In genomic region chr6:36027501-36028087, GRCh38 we compare ENCODE assay signal across 8 cellular contexts. TPM values are rescaled to one million over a fixed set of nuclear protein-coding genes. Genes with fewer than 3 reads are reported as not detected.
A peak's percentile ranks its signal among the peaks of the same experiment; 100 is the strongest.
DNase-seq lines count a peak whose midpoint lies in the region; ATAC-seq and TF ChIP-seq lines count a peak whose summit lies in the region.

TSS of gene MAPK14 (plus strand) at chr6:36027808. CDS start at chr6:36028158, 350 bp downstream.

- H3K4me3 ChIP-seq in left ventricle myocardium inferior (peak within 1 kb of the TSS; percentile 97), prostate gland (peak within 1 kb of the TSS; percentile 99), urinary bladder (ENCODE audit: low read depth, low read length) (peak within 1 kb of the TSS; percentile 93)

- WGBS in prostate gland: under 1% methylated on average over 62 of the region's 62 CpGs
- under 1% methylated on average over 61 of the region's 62 CpGs for WGBS in urinary bladder

- H3K36me3 ChIP-seq in left ventricle myocardium inferior: no peaks in the 10 kb centered on the region
- no peaks in the 10 kb centered on the region for H3K36me3 ChIP-seq in prostate gland
- H3K36me3 ChIP-seq in urinary bladder (ENCODE audit: insufficient read depth): no peaks in the 10 kb centered on the region

- H3K4me1 ChIP-seq in left ventricle myocardium inferior (peaks cover 49% of the 10 kb centered on the region), prostate gland (replicated peaks) (no peaks in the 10 kb centered on the region), urinary bladder (ENCODE audit: insufficient read depth) (no peaks in the 10 kb centered on the region)

- peak within 1 kb of the TSS; percentile 83 for H3K27ac ChIP-seq in angular gyrus (ENCODE audit: low read depth, low read length)
- peak within 1 kb of the TSS; percentile 96 for H3K27ac ChIP-seq in left ventricle myocardium inferior (replicated peaks)
- H3K27ac ChIP-seq in prostate gland: peak within 1 kb of the TSS; percentile 87 to 93
- H3K27ac ChIP-seq in urinary bladder (ENCODE audit: low read depth): peak within 1 kb of the TSS; percentile 80

- DNase-seq in NCI-H187 (lab: John Stamatoyannopoulos, UW) (peak; percentile 92 to 98), T-helper 2 cell (peak; percentile 93 to 100 (median 98)), left ventricle myocardium inferior (peak; percentile 99), prostate gland (ENCODE audit: low spot score) (peak; percentile 100)

- TF ChIP-seq CTCF in left ventricle myocardium inferior (IDR thresholded peaks at IDR 0.05; ENCODE audit: borderline replicate concordance): peak; percentile 90
- peak; percentile 79 to 99 (median 96) for TF ChIP-seq CTCF in prostate gland (IDR thresholded peaks at IDR 0.05)

- H3K9me3 ChIP-seq in left ventricle myocardium inferior (replicated peaks) (no peaks in the 10 kb centered on the region), prostate gland (no peaks in the 10 kb centered on the region)

- peak; percentile 95 for TF ChIP-seq POLR2A in prostate gland (IDR thresholded peaks at IDR 0.05)

- intact Hi-C loops in left ventricle myocardium inferior (cut with micrococcal nuclease) (loop anchor here (2.0 kb wide), 1 partner anchor 65 kb away; no protein-coding TSS in a partner anchor), prostate gland (cut with DNase I) (loop anchor here (1.0 to 10.0 kb wide), 4 partner anchors 68 to 445 kb away; partner anchors contain the start of gene BRPF3)

- H3K27me3 ChIP-seq in left ventricle myocardium inferior (ENCODE audit: low read depth) (peaks cover 24% of the 10 kb centered on the region), prostate gland (replicated peaks; ENCODE audit: insufficient read depth) (no peaks in the 10 kb centered on the region)

- ATAC-seq in GM18499 (IDR thresholded peaks at IDR 0.05; ENCODE audit: insufficient read depth, unreplicated experiment) (peak; percentile 83), HG02943 (IDR thresholded peaks at IDR 0.05; ENCODE audit: low read depth, unreplicated experiment) (peak; percentile 85)

RNA-seq across cellular contexts. Expression of gene MAPK14, which starts in this region (rescaled TPM):
- 24.5 TPM for total RNA-seq in left ventricle myocardium inferior
- total RNA-seq in prostate gland: 10 to 100 TPM; 36.7 to 43.2 TPM
- total RNA-seq in urinary bladder: 84.1 TPM
- polyA plus RNA-seq in urinary bladder: 48.8 TPM

Comparison
In these comparisons a context has a peak if more than half of its experiments do, and no peak if none do; other contexts are left out.
1. Peak in every context shown above with its lines: DNase-seq, ATAC-seq, H3K4me3 ChIP-seq and H3K27ac ChIP-seq.